19 cellular contexts compared by ENCODE assay signal in the genomic region with DNA sequence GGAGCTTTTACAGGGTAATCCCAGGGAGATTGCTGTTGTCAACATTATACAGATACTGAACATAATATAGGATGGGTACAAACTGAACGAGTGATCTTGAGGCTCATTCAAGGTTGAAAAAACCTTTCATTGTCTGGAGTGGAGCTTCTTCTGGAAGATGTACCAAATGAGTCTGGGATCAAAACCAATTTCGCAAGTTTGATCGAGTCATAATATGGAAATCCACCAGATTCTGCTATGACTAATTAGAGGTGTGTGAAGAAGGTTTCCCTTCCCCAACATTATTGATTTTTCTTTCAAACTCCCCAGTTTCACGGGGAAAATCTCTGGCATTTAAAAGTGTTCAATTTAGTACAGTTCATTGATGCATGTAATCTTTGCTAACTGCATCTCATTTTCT.
DNase-seq lines count a peak whose midpoint lies in the region; ATAC-seq and TF ChIP-seq lines count a peak whose summit lies in the region.
"Had no signal": no experiment of that assay in that cellular context is flagged by ENCODE, and none has a peak within 500 bp of the region (broad histone marks: within the 10 kb centered on the region; RNA-seq: fewer than 3 reads in every experiment).

No MANE protein-coding gene starts in this region.

- no peak overlapping the region for H2AFZ ChIP-seq in neural progenitor cell (replicated peaks)

- no peaks in the 10 kb centered on the region for H3F3A ChIP-seq in neural progenitor cell (ENCODE audit: low read depth)

- H3K9ac ChIP-seq in neural progenitor cell = no peak overlapping the region

- H3K4me2 ChIP-seq in neural progenitor cell = no peak overlapping the region

- no peak overlapping the region for H3K27ac ChIP-seq in neural progenitor cell
- H3K27ac ChIP-seq: C4-2B, esophagus muscularis mucosa, SJSA1 had no signal

- H3K27me3 Mint-ChIP-seq in neural progenitor cell (ENCODE audit: insufficient read depth, low read depth) = no peaks in the 10 kb centered on the region

- H3K4me3 ChIP-seq in choroid plexus epithelial cell (ENCODE audit: low read depth, low read length) (no peak overlapping the region), neural progenitor cell (no peak overlapping the region)
- H3K4me3 ChIP-seq: esophagus muscularis mucosa, SJSA1 had no signal

- no peaks in the 10 kb centered on the region for H3K36me3 ChIP-seq in neural progenitor cell
- H3K36me3 ChIP-seq: esophagus muscularis mucosa, SJSA1 had no signal

- H3K4me1 ChIP-seq in neural progenitor cell = peaks cover 25% of the 10 kb centered on the region
- H3K4me1 ChIP-seq: esophagus muscularis mucosa, SJSA1 had no signal

- H3K79me2 ChIP-seq in neural progenitor cell (ENCODE audit: low read depth) = no peaks in the 10 kb centered on the region

- no peaks in the 10 kb centered on the region for H3K9me3 ChIP-seq in neural progenitor cell (ENCODE audit: low read depth)
- H3K9me3 ChIP-seq: esophagus muscularis mucosa, SJSA1 had no signal

- TF ChIP-seq CTCF in choroid plexus epithelial cell (conservative IDR thresholded peaks at IDR 0.05; ENCODE audit: low read depth, low read length) (no peak), neural progenitor cell (IDR thresholded peaks at IDR 0.05) (no peak)

- H3K27me3 ChIP-seq in neural progenitor cell = no peaks in the 10 kb centered on the region
- H3K27me3 ChIP-seq: esophagus muscularis mucosa, SJSA1 had no signal

- H3K4me1 Mint-ChIP-seq in neural progenitor cell = peaks cover 26% of the 10 kb centered on the region

- no peak for ATAC-seq in GM18909 (IDR thresholded peaks at IDR 0.05; ENCODE audit: poor library complexity, unreplicated experiment)
- no peak for ATAC-seq in HG03460 (IDR thresholded peaks at IDR 0.05; ENCODE audit: unreplicated experiment)
- ATAC-seq: activated CD4-positive, CD25-positive, alpha-beta regulatory T cell treated with anti-CD3 and anti-CD28 coated beads, Interleukin-2, amount 50 U/mL, for 24 hours had no signal

- H3K27ac Mint-ChIP-seq in neural progenitor cell = peak overlapping the region; percentile 76
- H3K27ac Mint-ChIP-seq: nephron progenitor cell had no signal

- H4K20me1 ChIP-seq in neural progenitor cell (ENCODE audit: low read depth) = peaks cover 3% of the 10 kb centered on the region

- peak; percentile 50 for DNase-seq in GM04504 (ENCODE audit: low read depth)
- DNase-seq in NCI-H146 (lab: John Stamatoyannopoulos, UW) = peak; percentile 40
- DNase-seq in choroid plexus epithelial cell (ENCODE audit: low read depth) = peak; percentile 22
- DNase-seq in neural progenitor cell (ENCODE audit: low spot score) = no peak
- DNase-seq in NCI-H2107 (lab: John Stamatoyannopoulos, UW) = no peak
- DNase-seq in NK-92 treated with Interleukin-12 subunit alpha and Interleukin-12 subunit beta, amount 100 ng/mL, for 24 hours (lab: John Stamatoyannopoulos, UW) = no peak
- DNase-seq: hypothalamus; NCI-H1694; NCI-H510A; nephron progenitor cell; stimulated activated naive CD4-positive, alpha-beta T cell; T-helper 2 cell; trophoblast cell had no signal

- H3K4me3 Mint-ChIP-seq in neural progenitor cell = no peak overlapping the region
- H3K4me3 Mint-ChIP-seq: nephron progenitor cell had no signal

- peaks cover under 1% of the 10 kb centered on the region for H3K36me3 Mint-ChIP-seq in neural progenitor cell

- no peaks in the 10 kb centered on the region for H3K9me3 Mint-ChIP-seq in neural progenitor cell
- H3K9me3 Mint-ChIP-seq: nephron progenitor cell had no signal

Comparison
In these comparisons a context has a peak if more than half of its experiments do, and no peak if none do; other contexts are left out.
1. DNase-seq: peak in GM04504 (single experiment), NCI-H146 (single experiment) and choroid plexus epithelial cell (single experiment); none in neural progenitor cell (single experiment), NCI-H2107 (single experiment) and NK-92 treated with Interleukin-12 subunit alpha and Interleukin-12 subunit beta, amount 100 ng/mL, for 24 hours (single experiment).